27 cellular contexts compared by ENCODE assay signal in the genomic region with DNA sequence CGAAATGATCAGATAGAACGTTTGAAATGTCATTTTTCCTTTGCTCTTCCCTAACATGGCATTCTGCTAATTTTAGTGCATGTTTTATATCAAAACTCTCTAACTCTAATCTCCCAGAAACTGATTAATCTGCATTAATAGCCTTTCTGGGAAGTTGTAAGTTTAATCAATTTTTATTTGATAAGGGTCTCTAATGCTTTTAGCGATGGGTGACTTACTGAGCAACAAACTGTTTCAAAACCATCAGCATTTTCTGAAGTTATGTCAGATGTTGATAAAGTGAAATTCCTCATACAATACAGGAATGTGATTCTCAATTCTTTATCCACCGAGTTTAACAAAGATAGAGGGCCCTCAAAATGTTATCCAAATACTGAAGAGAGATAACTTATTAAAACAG.
"Had no signal": no experiment of that assay in that cellular context is flagged by ENCODE, and none has a peak within 500 bp of the region (broad histone marks: within the 10 kb centered on the region; RNA-seq: fewer than 3 reads in every experiment).

No MANE protein-coding gene starts in this region.

- H3K27me3 ChIP-seq: colonic mucosa, dorsolateral prefrontal cortex, esophagus muscularis mucosa, esophagus squamous epithelium, foreskin keratinocyte, gastrocnemius medialis, gastroesophageal sphincter, heart left ventricle, heart right ventricle had no signal

- H3K27ac ChIP-seq: colonic mucosa, coronary artery, dorsolateral prefrontal cortex, epithelial cell of prostate, esophagus muscularis mucosa, esophagus squamous epithelium, foreskin keratinocyte, gastrocnemius medialis, gastroesophageal sphincter, heart left ventricle, heart right ventricle had no signal

- ATAC-seq: effector memory CD8-positive, alpha-beta T cell; esophagus mucosa; foreskin keratinocyte; gastrocnemius medialis; gastroesophageal sphincter; heart left ventricle; heart right ventricle had no signal

- H3K36me3 ChIP-seq: colonic mucosa, esophagus muscularis mucosa, esophagus squamous epithelium, gastrocnemius medialis, gastroesophageal sphincter, heart left ventricle, heart right ventricle had no signal

- FAIRE-seq: colon, endothelial cell of umbilical vein, frontal cortex had no signal

- DNase-seq: colonic mucosa; cortex of kidney; dermis blood vessel endothelial cell; dorsolateral prefrontal cortex; effector CD4-positive, alpha-beta T cell; effector CD8-positive, alpha-beta T cell; effector memory CD4-positive, alpha-beta T cell; effector memory CD8-positive, alpha-beta T cell; endodermal cell; erythroblast; esophagus squamous epithelium; foreskin fibroblast; foreskin keratinocyte; foreskin melanocyte; gastrocnemius medialis; glutamatergic neuron; head of caudate nucleus; heart left ventricle; heart right ventricle had no signal

- H3K4me1 ChIP-seq: colonic mucosa, foreskin keratinocyte, gastrocnemius medialis, gastroesophageal sphincter, heart right ventricle had no signal

- H3K4me3 ChIP-seq: colonic mucosa, coronary artery, dorsolateral prefrontal cortex, esophagus muscularis mucosa, esophagus squamous epithelium, gastrocnemius medialis, gastroesophageal sphincter, heart left ventricle, heart right ventricle had no signal

- H3K9me3 ChIP-seq: colonic mucosa, esophagus muscularis mucosa, esophagus squamous epithelium, gastrocnemius medialis, gastroesophageal sphincter had no signal
